ENCODE assay signal across 8 cellular contexts in genomic region chr5:76641514-76642120, GRCh38. TPM values are rescaled to one million over a fixed set of nuclear protein-coding genes. Genes with fewer than 3 reads are reported as not detected.
DNase-seq lines count a peak whose midpoint lies in the region; ATAC-seq, FAIRE-seq and TF ChIP-seq lines count a peak whose summit lies in the region.

No MANE protein-coding gene starts in this region.

- no peak overlapping the region for H3K27ac Mint-ChIP-seq in neural progenitor cell

- intact Hi-C loops in A673 (cut with micrococcal nuclease; ENCODE audit: unreplicated experiment): loop anchor here (1.0 to 10.0 kb wide), 3 partner anchors 40 to 131 kb away; partner anchors contain the start of gene F2R

- H3K36me3 Mint-ChIP-seq in neural progenitor cell: peaks cover 4% of the 10 kb centered on the region

- H2AFZ ChIP-seq in OCI-LY3 (ENCODE audit: low read depth, low read length) (no peak overlapping the region), neural progenitor cell (replicated peaks) (no peak overlapping the region)

- H3K36me3 ChIP-seq in A673 (ENCODE audit: insufficient read depth, low read length, poor library complexity, severe bottlenecking) (no peaks in the 10 kb centered on the region), OCI-LY3 (replicated peaks; ENCODE audit: low read depth, low read length) (no peaks in the 10 kb centered on the region), neural progenitor cell (no peaks in the 10 kb centered on the region), tibial nerve (peaks cover 0 to 5% (median 0%) of the 10 kb centered on the region in 3 donors)

- H4K20me1 ChIP-seq in OCI-LY3 (ENCODE audit: insufficient read depth, low read length): no peaks in the 10 kb centered on the region
- no peaks in the 10 kb centered on the region for H4K20me1 ChIP-seq in neural progenitor cell (ENCODE audit: low read depth)

- no peak overlapping the region for H3K4me3 Mint-ChIP-seq in neural progenitor cell

- POLR2A ChIA-PET in A673 (lab: Charles Lee; ENCODE audit: low non-redundant PET): no interaction called here

- peaks cover 2% of the 10 kb centered on the region for H3K27me3 Mint-ChIP-seq in neural progenitor cell (ENCODE audit: insufficient read depth, low read depth)

- H3K9me3 Mint-ChIP-seq in neural progenitor cell: no peaks in the 10 kb centered on the region

- TF ChIP-seq CTCF in A673 (conservative IDR thresholded peaks at IDR 0.05; ENCODE audit: low read depth, low read length): peak; percentile 94
- peak; percentile 88 for TF ChIP-seq CTCF in OCI-LY3 (IDR thresholded peaks at IDR 0.05; ENCODE audit: low read depth, low read length)
- TF ChIP-seq CTCF in epithelial cell of proximal tubule (conservative IDR thresholded peaks at IDR 0.05; ENCODE audit: low read depth, low read length): peak; percentile 96
- TF ChIP-seq CTCF in neural progenitor cell (IDR thresholded peaks at IDR 0.05): peak; percentile 99
- TF ChIP-seq CTCF in tibial nerve (IDR thresholded peaks at IDR 0.05): peak; percentile 51 to 66 (median 64)

- no peak for ATAC-seq in HG03196 (IDR thresholded peaks at IDR 0.05; ENCODE audit: unreplicated experiment)

- no TSS peak for BruUV-seq in A673 (replicated peaks; lab: Mats Ljungman, UMichigan)

- peak; percentile 69 for FAIRE-seq in GM18507 (lab: Jason Lieb, UNC)

- peaks cover 6% of the 10 kb centered on the region for H3K4me1 ChIP-seq in A673 (ENCODE audit: insufficient read depth, low read length, poor library complexity, severe bottlenecking)
- peaks cover 20% of the 10 kb centered on the region for H3K4me1 ChIP-seq in OCI-LY3 (ENCODE audit: low read length)
- no peaks in the 10 kb centered on the region for H3K4me1 ChIP-seq in neural progenitor cell
- H3K4me1 ChIP-seq in tibial nerve: peaks cover 0 to 17% (median 5%) of the 10 kb centered on the region in 4 donors

- H3K4me2 ChIP-seq in OCI-LY3 (ENCODE audit: low read length) (peak overlapping the region; percentile 30; the same call in 1 of the 2 replicates), neural progenitor cell (no peak overlapping the region)

- H3K27me3 ChIP-seq in A673 (replicated peaks; ENCODE audit: insufficient read depth, low read depth, low read length, poor library complexity) (no peaks in the 10 kb centered on the region), OCI-LY3 (ENCODE audit: low read depth, low read length) (no peaks in the 10 kb centered on the region), neural progenitor cell (no peaks in the 10 kb centered on the region), tibial nerve (no peaks in the 10 kb centered on the region)

- no peak for TF ChIP-seq POLR2A in tibial nerve (IDR thresholded peaks at IDR 0.05)

- H3K9ac ChIP-seq in OCI-LY3 (ENCODE audit: low read length): no peak overlapping the region
- no peak overlapping the region for H3K9ac ChIP-seq in neural progenitor cell

- H3K9me3 ChIP-seq in A673 (ENCODE audit: low read depth, low read length, poor library complexity, severe bottlenecking): no peaks in the 10 kb centered on the region
- no peaks in the 10 kb centered on the region for H3K9me3 ChIP-seq in OCI-LY3 (ENCODE audit: insufficient read depth, low read length)
- no peaks in the 10 kb centered on the region for H3K9me3 ChIP-seq in neural progenitor cell (ENCODE audit: low read depth)
- H3K9me3 ChIP-seq in tibial nerve: no peaks in the 10 kb centered on the region

- TF ChIP-seq EP300 in tibial nerve (IDR thresholded peaks at IDR 0.05): no peak

- peak; percentile 88 for DNase-seq in A673 (ENCODE audit: low spot score)
- DNase-seq in GM18507 (ENCODE audit: extremely low spot score, insufficient read length, low read depth): peak; percentile 17
- peak; percentile 61 for DNase-seq in activated CD8-positive, alpha-beta memory T cell treated with anti-CD3 and anti-CD28 coated beads, Interleukin-2, amount 50 U/mL, for 4 hours
- peak; percentile 22 for DNase-seq in epithelial cell of proximal tubule (ENCODE audit: low read depth)
- peak; percentile 89 for DNase-seq in neural progenitor cell (ENCODE audit: low spot score)
- peak; percentile 27 to 86 for DNase-seq in tibial nerve (ENCODE audit: low spot score in 2 of 2)

- no peak overlapping the region for H3K27ac ChIP-seq in A673 (ENCODE audit: low read depth, low read length, poor library complexity, severe bottlenecking)
- no peak overlapping the region for H3K27ac ChIP-seq in OCI-LY3 (ENCODE audit: low read length)
- no peak overlapping the region for H3K27ac ChIP-seq in neural progenitor cell
- H3K27ac ChIP-seq in tibial nerve: no peak overlapping the region

- no peaks in the 10 kb centered on the region for H3F3A ChIP-seq in neural progenitor cell (ENCODE audit: low read depth)

- 7 to 14% methylated on average over 1 of the region's 1 CpG for WGBS in tibial nerve, 2 donors

- H3K4me1 Mint-ChIP-seq in neural progenitor cell: peaks cover 2% of the 10 kb centered on the region

- no peaks in the 10 kb centered on the region for H3K79me2 ChIP-seq in OCI-LY3 (ENCODE audit: low read length)
- H3K79me2 ChIP-seq in neural progenitor cell (ENCODE audit: low read depth): no peaks in the 10 kb centered on the region

- H3K4me3 ChIP-seq in A673 (ENCODE audit: low read depth, low read length, poor library complexity, severe bottlenecking): no peak overlapping the region
- no peak overlapping the region for H3K4me3 ChIP-seq in OCI-LY3 (ENCODE audit: low read length)
- no peak overlapping the region for H3K4me3 ChIP-seq in epithelial cell of proximal tubule (ENCODE audit: low read depth, low read length)
- H3K4me3 ChIP-seq in neural progenitor cell: no peak overlapping the region
- H3K4me3 ChIP-seq in tibial nerve: no peak overlapping the region

- CTCF ChIA-PET in A673 (lab: Charles Lee): interaction anchor here (0.6 to 1.5 kb wide), 3 partner anchors 40 to 133 kb away, joined by 3 to 6 read pairs (median 6); no protein-coding TSS in a partner anchor

RNA-seq across cellular contexts. Expression of gene F2RL2, which starts 18.4 kb away (rescaled TPM):
- 14.0 and 14.4 TPM in 2 replicates for total RNA-seq in A673 (2021)
- 2.4 and 7.2 TPM in 2 replicates for total RNA-seq in epithelial cell of proximal tubule
- 3.6 and 4.3 TPM in 2 replicates for total RNA-seq in neural progenitor cell (ENCODE audit: low replicate concordance)
- total RNA-seq in tibial nerve: 1 to 10 TPM in 1 of 4 donors, under 1 TPM in 1, not detected in 2; 0.87 to 2.4 TPM

Comparison
In these comparisons a context has a peak if more than half of its experiments do, and no peak if none do; other contexts are left out.
1. DNase-seq: peak in every context shown above with its lines; median percentile 89 in neural progenitor cell; 88 in A673; 61 in activated CD8-positive, alpha-beta memory T cell treated with anti-CD3 and anti-CD28 coated beads, Interleukin-2, amount 50 U/mL, for 4 hours; 56 in tibial nerve; 22 in epithelial cell of proximal tubule; 17 in GM18507.